Comparison of ENCODE assay signal across 8 cellular contexts in genomic region chr2:144183744-144184143, GRCh38.
DNase-seq lines count a peak whose midpoint lies in the region; TF ChIP-seq lines count a peak whose summit lies in the region.

No MANE protein-coding gene starts in this region.

- DNase-seq in GM03348 (ENCODE audit: low spot score) (peak; percentile 41), GM23248 (peak; percentile 90), COR-L47 (lab: John Stamatoyannopoulos, UW) (no peak), glomerular visceral epithelial cell (ENCODE audit: extremely low spot score) (no peak), dermis blood vessel endothelial cell (no peak)
- DNase-seq in stimulated activated CD4-positive, alpha-beta T cell treated with anti-CD3 and anti-CD28 coated beads, Interleukin-2, amount 100 ng/mL, for 48 hours: peak; percentile 52 to 60

- 12 to 13% methylated on average over 9 of the region's 9 CpGs for WGBS in GM23248 (ENCODE audit: low coverage in 1 of 2, low lambda C conversion rate in 2 of 2, missing lambda C conversion rate in 2 of 2), 2 experiments

- no peaks in the 10 kb centered on the region for H3K9me3 Mint-ChIP-seq in activated naive CD4-positive, alpha-beta T cell treated with anti-CD3 and anti-CD28 coated beads, Interleukin-2, amount 50 U/mL, for 24 hours

- peak overlapping the region; percentile 69 for H3K4me3 Mint-ChIP-seq in activated naive CD4-positive, alpha-beta T cell treated with anti-CD3 and anti-CD28 coated beads, Interleukin-2, amount 50 U/mL, for 24 hours

- H3K36me3 Mint-ChIP-seq in activated naive CD4-positive, alpha-beta T cell treated with anti-CD3 and anti-CD28 coated beads, Interleukin-2, amount 50 U/mL, for 24 hours: peaks cover 3% of the 10 kb centered on the region

- peaks cover 49% of the 10 kb centered on the region for H3K4me1 Mint-ChIP-seq in activated naive CD4-positive, alpha-beta T cell treated with anti-CD3 and anti-CD28 coated beads, Interleukin-2, amount 50 U/mL, for 24 hours

- H3K36me3 ChIP-seq in GM23248 (ENCODE audit: low read depth): no peaks in the 10 kb centered on the region

- no peaks in the 10 kb centered on the region for H3K79me2 ChIP-seq in GM23248 (ENCODE audit: insufficient read depth)

- peak overlapping the region; percentile 40 for H3K4me3 ChIP-seq in GM23248

- no peaks in the 10 kb centered on the region for H3F3A ChIP-seq in GM23248 (ENCODE audit: insufficient read depth)

- no peaks in the 10 kb centered on the region for H3K27me3 ChIP-seq in GM23248 (replicated peaks; ENCODE audit: insufficient read depth)

- H3K27ac Mint-ChIP-seq in activated naive CD4-positive, alpha-beta T cell treated with anti-CD3 and anti-CD28 coated beads, Interleukin-2, amount 50 U/mL, for 24 hours: peak overlapping the region; percentile 87

- peak overlapping the region; percentile 67 for H2AFZ ChIP-seq in GM23248

- peaks cover 17% of the 10 kb centered on the region for H3K4me1 ChIP-seq in GM23248 (ENCODE audit: insufficient read depth)

- no peaks in the 10 kb centered on the region for H3K27me3 Mint-ChIP-seq in activated naive CD4-positive, alpha-beta T cell treated with anti-CD3 and anti-CD28 coated beads, Interleukin-2, amount 50 U/mL, for 24 hours

- peak overlapping the region; percentile 66 for H3K4me2 ChIP-seq in GM23248 (ENCODE audit: unreplicated experiment)

- no peaks in the 10 kb centered on the region for H3K9me3 ChIP-seq in GM23248 (ENCODE audit: low read depth)

- peak overlapping the region; percentile 64 for H3K27ac ChIP-seq in GM23248

- H3K9me2 ChIP-seq in GM23248 (ENCODE audit: insufficient read depth): peaks cover 4% of the 10 kb centered on the region; the same call in 1 of the 2 replicates

- no peaks in the 10 kb centered on the region for H4K20me1 ChIP-seq in GM23248 (ENCODE audit: insufficient read depth)

- peak overlapping the region; percentile 62 for H3K9ac ChIP-seq in GM23248

- in situ Hi-C loops in GM23248 (cut with MboI): no loop called here

TF ChIP-seq in PFSK-1, 5 proteins besides CTCF, POLR2A, EP300 and RAD21:
- TF ChIP-seq POLR2AphosphoS5 (IDR thresholded peaks at IDR 0.05; ENCODE audit: low read depth, low read length): no peak
- no peak for TF ChIP-seq SIN3A (IDR thresholded peaks at IDR 0.05; ENCODE audit: borderline replicate concordance, insufficient read depth, low read length)
- peak; percentile 48 for TF ChIP-seq FOXP2 (optimal IDR thresholded peaks at IDR 0.05; ENCODE audit: borderline replicate concordance, extremely low read depth, extremely low read length, insufficient read depth)
- TF ChIP-seq REST (IDR thresholded peaks at IDR 0.05; ENCODE audit: insufficient read depth in 1 of 2, low read depth in 2 of 2, low read length in 2 of 2): no peak
- TF ChIP-seq TAF1 (IDR thresholded peaks at IDR 0.05; ENCODE audit: borderline replicate concordance, insufficient read depth, low read length): no peak

Comparison
In these comparisons a context has a peak if more than half of its experiments do, and no peak if none do; other contexts are left out.
1. DNase-seq: peak in GM03348 (single experiment), GM23248 (single experiment) and stimulated activated CD4-positive, alpha-beta T cell treated with anti-CD3 and anti-CD28 coated beads, Interleukin-2, amount 100 ng/mL, for 48 hours (2 of 2); none in COR-L47 (single experiment), glomerular visceral epithelial cell (single experiment) and dermis blood vessel endothelial cell (single experiment).